ENCODE assay signal across 1 cellular context in the genomic region with DNA sequence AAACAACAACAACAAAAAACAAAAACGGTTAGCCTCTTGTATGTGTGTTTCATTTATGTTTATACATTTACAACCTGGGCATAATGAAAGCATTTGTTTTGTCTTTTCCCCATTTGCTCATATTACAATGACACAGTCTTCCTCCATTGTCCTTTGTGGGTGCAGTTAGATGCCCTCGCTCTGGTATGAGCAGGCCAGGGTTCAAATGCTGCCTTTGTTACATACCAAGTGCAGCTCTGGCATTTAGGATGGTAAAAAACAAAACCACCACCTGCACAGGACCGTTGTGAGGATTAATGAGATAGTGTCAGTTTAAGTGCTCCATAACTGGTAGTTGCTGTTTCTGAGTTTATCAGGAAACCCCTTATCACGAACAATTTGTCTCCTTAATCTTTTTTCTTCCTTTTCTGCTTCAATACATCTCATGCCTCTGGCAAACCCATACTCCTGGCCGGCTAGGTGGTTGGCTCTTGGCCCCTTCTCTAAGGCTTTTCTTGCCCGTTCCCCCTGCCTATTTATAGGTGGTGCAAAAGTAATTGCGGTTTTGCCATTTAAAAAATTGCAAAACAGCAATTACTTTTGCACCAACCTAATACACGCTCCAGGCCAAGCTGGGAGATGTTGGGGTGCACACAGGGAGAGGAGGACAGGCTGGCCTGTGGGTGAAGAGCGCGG.
TF ChIP-seq lines count a peak whose summit lies in the region.

No MANE protein-coding gene starts in this region.

TF ChIP-seq in GM12878, 131 proteins besides CTCF, POLR2A, EP300 and RAD21:
- TF ChIP-seq, protein P1, sequence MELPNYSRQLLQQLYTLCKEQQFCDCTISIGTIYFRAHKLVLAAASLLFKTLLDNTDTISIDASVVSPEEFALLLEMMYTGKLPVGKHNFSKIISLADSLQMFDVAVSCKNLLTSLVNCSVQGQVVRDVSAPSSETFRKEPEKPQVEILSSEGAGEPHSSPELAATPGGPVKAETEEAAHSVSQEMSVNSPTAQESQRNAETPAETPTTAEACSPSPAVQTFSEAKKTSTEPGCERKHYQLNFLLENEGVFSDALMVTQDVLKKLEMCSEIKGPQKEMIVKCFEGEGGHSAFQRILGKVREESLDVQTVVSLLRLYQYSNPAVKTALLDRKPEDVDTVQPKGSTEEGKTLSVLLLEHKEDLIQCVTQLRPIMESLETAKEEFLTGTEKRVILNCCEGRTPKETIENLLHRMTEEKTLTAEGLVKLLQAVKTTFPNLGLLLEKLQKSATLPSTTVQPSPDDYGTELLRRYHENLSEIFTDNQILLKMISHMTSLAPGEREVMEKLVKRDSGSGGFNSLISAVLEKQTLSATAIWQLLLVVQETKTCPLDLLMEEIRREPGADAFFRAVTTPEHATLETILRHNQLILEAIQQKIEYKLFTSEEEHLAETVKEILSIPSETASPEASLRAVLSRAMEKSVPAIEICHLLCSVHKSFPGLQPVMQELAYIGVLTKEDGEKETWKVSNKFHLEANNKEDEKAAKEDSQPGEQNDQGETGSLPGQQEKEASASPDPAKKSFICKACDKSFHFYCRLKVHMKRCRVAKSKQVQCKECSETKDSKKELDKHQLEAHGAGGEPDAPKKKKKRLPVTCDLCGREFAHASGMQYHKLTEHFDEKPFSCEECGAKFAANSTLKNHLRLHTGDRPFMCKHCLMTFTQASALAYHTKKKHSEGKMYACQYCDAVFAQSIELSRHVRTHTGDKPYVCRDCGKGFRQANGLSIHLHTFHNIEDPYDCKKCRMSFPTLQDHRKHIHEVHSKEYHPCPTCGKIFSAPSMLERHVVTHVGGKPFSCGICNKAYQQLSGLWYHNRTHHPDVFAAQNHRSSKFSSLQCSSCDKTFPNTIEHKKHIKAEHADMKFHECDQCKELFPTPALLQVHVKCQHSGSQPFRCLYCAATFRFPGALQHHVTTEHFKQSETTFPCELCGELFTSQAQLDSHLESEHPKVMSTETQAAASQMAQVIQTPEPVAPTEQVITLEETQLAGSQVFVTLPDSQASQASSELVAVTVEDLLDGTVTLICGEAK (IDR thresholded peaks at IDR 0.05; ENCODE audit: borderline replicate concordance), result peak; percentile 68
- TF ChIP-seq KAT2A (conservative IDR thresholded peaks at IDR 0.05; ENCODE audit: control insufficient read depth, low read depth, low read length), result no peak
- no peak for TF ChIP-seq RFX5 (IDR thresholded peaks at IDR 0.05; ENCODE audit: low read depth, low read length)
